ENCODE assay signal across 1 cellular context in the genomic region with DNA sequence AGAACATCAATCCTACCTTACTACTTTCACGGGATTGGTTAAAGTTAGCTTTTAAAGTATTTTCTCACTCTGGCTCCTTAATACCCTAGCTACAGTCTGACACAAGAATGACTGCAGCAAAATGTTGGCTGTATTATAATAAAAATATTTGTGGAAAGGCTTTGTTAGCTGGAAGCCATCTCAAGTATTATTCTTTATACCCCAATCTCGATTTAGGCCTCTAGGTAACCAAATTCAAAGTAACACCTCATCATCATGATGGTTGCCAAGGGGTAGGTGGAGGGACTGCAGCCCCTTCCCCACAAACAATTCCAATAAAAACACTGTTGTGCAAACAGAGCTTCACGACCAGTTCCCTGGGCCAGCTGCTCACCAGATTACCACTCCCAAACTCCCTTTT.
TF ChIP-seq lines count a peak whose summit lies in the region.

No MANE protein-coding gene starts in this region.

TF ChIP-seq in H1, 55 proteins besides CTCF, POLR2A, EP300 and RAD21:
- no peak for TF ChIP-seq SUZ12 (IDR thresholded peaks at IDR 0.05; ENCODE audit: low read length)
- no peak for TF ChIP-seq EZH2 (IDR thresholded peaks at IDR 0.05; ENCODE audit: low read depth, low read length, severe bottlenecking)
- no peak for TF ChIP-seq JUN (IDR thresholded peaks at IDR 0.05; ENCODE audit: low read depth, low read length)
- TF ChIP-seq RXRA (IDR thresholded peaks at IDR 0.05; ENCODE audit: insufficient read depth, low read depth, low read length), result no peak
- no peak for TF ChIP-seq CHD2 (IDR thresholded peaks at IDR 0.05; ENCODE audit: low read length)
- TF ChIP-seq HDAC6 (IDR thresholded peaks at IDR 0.05; ENCODE audit: low read depth, low read length), result no peak
- TF ChIP-seq SRF (IDR thresholded peaks at IDR 0.05; ENCODE audit: low read depth, low read length), result no peak
- no peak for TF ChIP-seq SAP30 (IDR thresholded peaks at IDR 0.05; ENCODE audit: insufficient read depth, insufficient replicate concordance, low read length)
- TF ChIP-seq TBP (IDR thresholded peaks at IDR 0.05; ENCODE audit: low read depth, low read length), result no peak
- no peak for TF ChIP-seq CHD7 (IDR thresholded peaks at IDR 0.05; ENCODE audit: insufficient replicate concordance, low read length)
- no peak for TF ChIP-seq JUND (IDR thresholded peaks at IDR 0.05; ENCODE audit: low read length)
TF ChIP-seq in H1: peak in this region for 0.
